In genomic region chr2:88165604-88166003, GRCh38 we compare ENCODE assay signal across 17 cellular contexts. TPM values are rescaled to one million over a fixed set of nuclear protein-coding genes. Genes with fewer than 3 reads are reported as not detected.
"Had no signal": no experiment of that assay in that cellular context is flagged by ENCODE, and none has a peak within 500 bp of the region (broad histone marks: within the 10 kb centered on the region; RNA-seq: fewer than 3 reads in every experiment).

No MANE protein-coding gene starts in this region.

- FAIRE-seq: bronchial epithelial cell, endothelial cell of umbilical vein had no signal

- H3K4me1 ChIP-seq: ascending aorta, colonic mucosa, prostate gland had no signal

- H3K36me3 ChIP-seq: ascending aorta, colonic mucosa, prostate gland, tibial artery had no signal

- H3K4me3 ChIP-seq: ascending aorta, colonic mucosa, prostate gland, tibial artery had no signal

- DNase-seq: activated CD4-positive, alpha-beta memory T cell treated with anti-CD3 and anti-CD28 coated beads, Interleukin-2, amount 10 ng/mL, durations not matched to agents 7 days and 5 days; activated CD4-positive, alpha-beta T cell treated with anti-CD3 and anti-CD28 coated beads for 1 hour; activated CD8-positive, alpha-beta memory T cell treated with anti-CD3 and anti-CD28 coated beads, Interleukin-2, amount 50 U/mL, for 4 hours; activated naive CD8-positive, alpha-beta T cell treated with anti-CD3 and anti-CD28 coated beads, Interleukin-2, amount 10 ng/mL, durations not matched to agents 7 days and 5 days; activated T-cell treated with anti-CD3 and anti-CD28 coated beads, Interleukin-2, amount 50 U/mL, for 72 hours; colonic mucosa; effector CD4-positive, alpha-beta T cell; occipital lobe; stimulated activated CD4-positive, alpha-beta T cell treated with anti-CD3 and anti-CD28 coated beads, Interleukin-4, amount 100 ng/mL, for 1 hour; T-helper 9 cell; tibial artery had no signal

- H3K27me3 ChIP-seq: ascending aorta, colonic mucosa had no signal

- ATAC-seq: activated T-cell treated with anti-CD3 and anti-CD28 coated beads, Interleukin-2, amount 50 U/mL, for 72 hours had no signal

- H3K27ac ChIP-seq: ascending aorta, colonic mucosa, tibial artery had no signal

- H3K9me3 ChIP-seq: ascending aorta, colonic mucosa, prostate gland, tibial artery had no signal

RNA-seq across cellular contexts. Expression of gene THNSL2, which starts 4.5 kb away (rescaled TPM):
- total RNA-seq: activated CD4-positive, alpha-beta memory T cell treated with anti-CD3 and anti-CD28 coated beads, Interleukin-2, amount 10 ng/mL, durations not matched to agents 7 days and 5 days; glomerular endothelial cell; lung microvascular endothelial cell had no signal
- polyA plus RNA-seq: endothelial cell of umbilical vein had no signal

RNA-seq across cellular contexts. Expression of gene FABP1, which starts 37.7 kb away (rescaled TPM):
- total RNA-seq: activated CD4-positive, alpha-beta memory T cell treated with anti-CD3 and anti-CD28 coated beads, Interleukin-2, amount 10 ng/mL, durations not matched to agents 7 days and 5 days; activated naive CD8-positive, alpha-beta T cell treated with anti-CD3 and anti-CD28 coated beads, Interleukin-2, amount 10 ng/mL, durations not matched to agents 7 days and 5 days; activated T-cell treated with anti-CD3 and anti-CD28 coated beads, Interleukin-2, amount 50 U/mL, for 72 hours; ascending aorta; bronchial epithelial cell; endothelial cell of umbilical vein; glomerular endothelial cell; lung microvascular endothelial cell; occipital lobe; prostate gland had no signal
- polyA plus RNA-seq: endothelial cell of umbilical vein had no signal
